In genomic region chr15:99384992-99385669, GRCh38 we compare ENCODE assay signal across 18 cellular contexts.
A peak's percentile ranks its signal among the peaks of the same experiment; 100 is the strongest.
DNase-seq lines count a peak whose midpoint lies in the region; FAIRE-seq and TF ChIP-seq lines count a peak whose summit lies in the region.
"Had no signal": no experiment of that assay in that cellular context is flagged by ENCODE, and none has a peak within 500 bp of the region (broad histone marks: within the 10 kb centered on the region; RNA-seq: fewer than 3 reads in every experiment).

No MANE protein-coding gene starts in this region.

- no peaks in the 10 kb centered on the region for H3K36me3 ChIP-seq in muscle layer of duodenum (ENCODE audit: control insufficient read depth in 1 of 2, insufficient read depth in 2 of 2, low read length in 2 of 2)
- H3K36me3 ChIP-seq: ovary had no signal

- no peaks in the 10 kb centered on the region for H3K9me3 ChIP-seq in muscle layer of duodenum (ENCODE audit: control insufficient read depth in 1 of 2, low read length in 2 of 2)
- H3K9me3 ChIP-seq: ovary had no signal

- TF ChIP-seq CTCF in GM12864 (IDR thresholded peaks at IDR 0.05; ENCODE audit: low read depth, low read length, missing control alignments): peak; percentile 23
- peak; percentile 10 for TF ChIP-seq CTCF in epithelial cell of esophagus (IDR thresholded peaks at IDR 0.05; ENCODE audit: insufficient read depth, low read depth, low read length, missing control alignments)

- peak overlapping the region; percentile 27 for H3K27ac ChIP-seq in muscle layer of duodenum (ENCODE audit: low read length)

- H3K27me3 ChIP-seq in muscle layer of duodenum (ENCODE audit: low read depth, low read length): no peaks in the 10 kb centered on the region
- H3K27me3 ChIP-seq: ovary had no signal

- peaks cover 5 to 8% of the 10 kb centered on the region in 2 donors for H3K4me1 ChIP-seq in muscle layer of duodenum (ENCODE audit: control insufficient read depth in 1 of 2, insufficient read depth in 2 of 2, low read length in 2 of 2)

- DNase-seq in GM12864 (ENCODE audit: low read depth) (no peak), M059J (ENCODE audit: low read depth) (peak; percentile 70), epithelial cell of esophagus (ENCODE audit: low read depth) (no peak), Kasumi-1 (lab: John Stamatoyannopoulos, UW) (no peak), AG08396 (ENCODE audit: low spot score) (no peak), SK-N-DZ (ENCODE audit: low spot score) (no peak), urothelium cell line (ENCODE audit: low spot score) (no peak)
- DNase-seq: activated naive CD4-positive, alpha-beta T cell treated with anti-CD3 and anti-CD28 coated beads, Interleukin-2, amount 50 U/mL, for 16 hours; CD4-positive, alpha-beta memory T cell; NCI-H2029 treated with DMSO at 0.1 percent for 48 hours; NK-92 treated with Interleukin-12 subunit alpha and Interleukin-12 subunit beta, amount 100 ng/mL, for 24 hours; stimulated activated naive CD4-positive, alpha-beta T cell treated with Interleukin-2 at 50 U/mL for 16 hours; SW 1271 had no signal

- no peak for FAIRE-seq in urothelium cell line (lab: Jason Lieb, UNC)
- FAIRE-seq: frontal cortex, HTR-8/SVneo had no signal

- H3K4me3 ChIP-seq in GM12864 (ENCODE audit: low read depth, low read length) (no peak overlapping the region), epithelial cell of esophagus (ENCODE audit: low read length) (no peak overlapping the region), muscle layer of duodenum (ENCODE audit: low read depth in 1 of 2, low read length in 2 of 2) (no peak overlapping the region)
- H3K4me3 ChIP-seq: coronary artery, ovary had no signal
